13 cellular contexts compared by ENCODE assay signal in genomic region chr15:71189723-71190122, GRCh38.
DNase-seq lines count a peak whose midpoint lies in the region; TF ChIP-seq lines count a peak whose summit lies in the region.
"Had no signal": no experiment of that assay in that cellular context is flagged by ENCODE, and none has a peak within 500 bp of the region (broad histone marks: within the 10 kb centered on the region; RNA-seq: fewer than 3 reads in every experiment).

No MANE protein-coding gene starts in this region.

- H3K4me3 Mint-ChIP-seq in osteocyte (ENCODE audit: unreplicated experiment): no peak overlapping the region
- H3K4me3 Mint-ChIP-seq: CD14-positive monocyte, HFFc6 had no signal

- H3K4me1 Mint-ChIP-seq in osteocyte (ENCODE audit: unreplicated experiment): no peaks in the 10 kb centered on the region
- H3K4me1 Mint-ChIP-seq: CD14-positive monocyte had no signal

- H4K20me1 ChIP-seq in smooth muscle cell (ENCODE audit: low read depth): no peaks in the 10 kb centered on the region

- H4K12ac ChIP-seq in trophoblast cell (ENCODE audit: low read depth, low read length): no peak overlapping the region

- DNase-seq in EH (ENCODE audit: low read depth) (peak; percentile 32), RPMI7951 (ENCODE audit: low read depth) (peak; percentile 65), choroid plexus epithelial cell (ENCODE audit: low read depth) (peak; percentile 24), osteocyte (ENCODE audit: extremely low spot score, unreplicated experiment) (peak; percentile 38), smooth muscle cell (lab: John Stamatoyannopoulos, UW; ENCODE audit: unreplicated experiment) (no peak), Ammon's horn (ENCODE audit: low spot score) (no peak), trophoblast cell (no peak)
- DNase-seq: AML-193, HFFc6, NCI-H1694 treated with DMSO at 0.1 percent for 48 hours, SJCRH30 had no signal

- WGBS in smooth muscle cell (ENCODE audit: low lambda C conversion rate): 75% methylated on average over 6 of the region's 6 CpGs
- WGBS in trophoblast cell (ENCODE audit: extremely low coverage, insufficient coverage, insufficient read length): no CpG with 5 or more reads among the region's 6 CpGs

- no peak overlapping the region for H2BK5ac ChIP-seq in trophoblast cell (ENCODE audit: low read depth, low read length, poor library complexity)

- H3K27me3 ChIP-seq in smooth muscle cell (ENCODE audit: low read depth) (no peaks in the 10 kb centered on the region), trophoblast cell (ENCODE audit: insufficient read depth, low read length) (no peaks in the 10 kb centered on the region)
- H3K27me3 ChIP-seq: SJCRH30 had no signal

- H3K27ac ChIP-seq in smooth muscle cell (ENCODE audit: low read depth) (no peak overlapping the region), trophoblast cell (ENCODE audit: low read depth, low read length) (no peak overlapping the region)
- H3K27ac ChIP-seq: KMS-11, SJCRH30 had no signal

- no peaks in the 10 kb centered on the region for H3K4me1 ChIP-seq in smooth muscle cell (ENCODE audit: low read depth)
- no peaks in the 10 kb centered on the region for H3K4me1 ChIP-seq in trophoblast cell (ENCODE audit: control insufficient read depth in 1 of 2, insufficient read depth in 2 of 2, low read length in 2 of 2)

- H3K27ac Mint-ChIP-seq in osteocyte (ENCODE audit: unreplicated experiment): no peak overlapping the region
- H3K27ac Mint-ChIP-seq: CD14-positive monocyte, HFFc6 had no signal

- no peak overlapping the region for H3K4me3 ChIP-seq in choroid plexus epithelial cell (ENCODE audit: low read depth, low read length)
- no peak overlapping the region for H3K4me3 ChIP-seq in smooth muscle cell
- no peak overlapping the region for H3K4me3 ChIP-seq in trophoblast cell (ENCODE audit: low read depth, low read length)
- H3K4me3 ChIP-seq: SJCRH30 had no signal

- no peaks in the 10 kb centered on the region for H3K36me3 Mint-ChIP-seq in osteocyte (ENCODE audit: unreplicated experiment)
- H3K36me3 Mint-ChIP-seq: CD14-positive monocyte had no signal

- no peaks in the 10 kb centered on the region for H3K79me1 ChIP-seq in trophoblast cell (ENCODE audit: low read length)

- H2BK120ac ChIP-seq in trophoblast cell (ENCODE audit: insufficient read depth, low read length, poor library complexity): no peak overlapping the region

- no peak overlapping the region for H3K23ac ChIP-seq in trophoblast cell (ENCODE audit: low read length)

- no peaks in the 10 kb centered on the region for H3F3A ChIP-seq in smooth muscle cell (ENCODE audit: low read depth)

- H3K9me3 ChIP-seq in smooth muscle cell (replicated peaks; ENCODE audit: low read depth): no peaks in the 10 kb centered on the region
- peaks cover 2% of the 10 kb centered on the region for H3K9me3 ChIP-seq in trophoblast cell (ENCODE audit: insufficient read depth, low read depth, low read length)
- H3K9me3 ChIP-seq: SJCRH30 had no signal

- H2AK5ac ChIP-seq in trophoblast cell (ENCODE audit: low read length): no peak overlapping the region

- H3K9ac ChIP-seq in smooth muscle cell (ENCODE audit: low read depth) (no peak overlapping the region), trophoblast cell (ENCODE audit: low read length) (no peak overlapping the region)
- H3K9ac ChIP-seq: KMS-11 had no signal

- H2BK12ac ChIP-seq in trophoblast cell (ENCODE audit: low read length): no peak overlapping the region

- no peak overlapping the region for H3K4ac ChIP-seq in trophoblast cell (ENCODE audit: low read depth, low read length)

- H4K8ac ChIP-seq in trophoblast cell (ENCODE audit: low read depth, low read length): no peak overlapping the region

- TF ChIP-seq CTCF in choroid plexus epithelial cell (conservative IDR thresholded peaks at IDR 0.05; ENCODE audit: low read depth, low read length) (no peak), osteocyte (IDR thresholded peaks at IDR 0.05) (no peak), smooth muscle cell (IDR thresholded peaks at IDR 0.05; ENCODE audit: borderline replicate concordance, insufficient read depth, poor library complexity, severe bottlenecking) (no peak)

- H3K18ac ChIP-seq in trophoblast cell (ENCODE audit: low read length): no peak overlapping the region

- H3K36me3 ChIP-seq in smooth muscle cell (ENCODE audit: low read depth): no peaks in the 10 kb centered on the region
- no peaks in the 10 kb centered on the region for H3K36me3 ChIP-seq in trophoblast cell (ENCODE audit: control insufficient read depth in 1 of 2, insufficient read depth in 2 of 2, low read length in 2 of 2)
- H3K36me3 ChIP-seq: SJCRH30 had no signal

- no peak overlapping the region for H2AFZ ChIP-seq in smooth muscle cell (ENCODE audit: low read depth)
- H2AFZ ChIP-seq in trophoblast cell (ENCODE audit: insufficient read depth, low read length, poor library complexity): no peak overlapping the region

- H3K4me2 ChIP-seq in smooth muscle cell: no peak overlapping the region
- no peak overlapping the region for H3K4me2 ChIP-seq in trophoblast cell (ENCODE audit: low read length)
- H3K4me2 ChIP-seq: KMS-11 had no signal

- H3K79me2 ChIP-seq in smooth muscle cell (ENCODE audit: low read depth) (no peaks in the 10 kb centered on the region), trophoblast cell (ENCODE audit: control insufficient read depth, insufficient read depth, low read length, poor library complexity) (no peaks in the 10 kb centered on the region)

- H3K14ac ChIP-seq in trophoblast cell (ENCODE audit: low read length): no peak overlapping the region

- H3K9me3 Mint-ChIP-seq in osteocyte (ENCODE audit: unreplicated experiment): no peaks in the 10 kb centered on the region
- H3K9me3 Mint-ChIP-seq: HFFc6 had no signal

- H3K27me3 Mint-ChIP-seq in osteocyte (ENCODE audit: unreplicated experiment): peaks cover 4% of the 10 kb centered on the region

- H4K91ac ChIP-seq in trophoblast cell (ENCODE audit: low read depth, low read length): no peak overlapping the region

Comparison
In these comparisons a context has a peak if more than half of its experiments do, and no peak if none do; other contexts are left out.
1. DNase-seq: peak in EH (single experiment), RPMI7951 (single experiment), choroid plexus epithelial cell (single experiment) and osteocyte (single experiment); none in smooth muscle cell (single experiment), Ammon's horn (single experiment) and trophoblast cell (0 of 2).